31 cellular contexts compared by ENCODE assay signal in genomic region chr4:119029847-119030535, GRCh38.
DNase-seq lines count a peak whose midpoint lies in the region; FAIRE-seq and TF ChIP-seq lines count a peak whose summit lies in the region.
"Had no signal": no experiment of that assay in that cellular context is flagged by ENCODE, and none has a peak within 500 bp of the region (broad histone marks: within the 10 kb centered on the region; RNA-seq: fewer than 3 reads in every experiment).

No MANE protein-coding gene starts in this region.

- peaks cover 46% of the 10 kb centered on the region for H3K36me3 ChIP-seq in adipocyte (ENCODE audit: control insufficient read depth, insufficient read depth, low read length, severe bottlenecking)
- H3K36me3 ChIP-seq in esophagus muscularis mucosa: peaks cover 16 to 52% (median 36%) of the 10 kb centered on the region in 4 donors
- peaks cover 15% of the 10 kb centered on the region for H3K36me3 ChIP-seq in rectal smooth muscle tissue (ENCODE audit: control insufficient read depth, insufficient read depth, low read length)
- H3K36me3 ChIP-seq in urinary bladder (ENCODE audit: insufficient read depth): no peaks in the 10 kb centered on the region
- H3K36me3 ChIP-seq: BLaER1 treated with 17β-estradiol and CSF1 and Interleukin-3, amounts not matched to agents 10 nM and 100 nM; left lung had no signal

- H3K9ac ChIP-seq in adipocyte (ENCODE audit: low read length) (peak overlapping the region; percentile 92), rectal smooth muscle tissue (ENCODE audit: low read length) (no peak overlapping the region)
- H3K9ac ChIP-seq: BLaER1 treated with 17β-estradiol and CSF1 and Interleukin-3, amounts not matched to agents 10 nM and 100 nM had no signal

- WGBS in esophagus muscularis mucosa: 56% methylated on average over 18 of the region's 18 CpGs
- WGBS in urinary bladder: 64% methylated on average over 18 of the region's 18 CpGs

- no peak for TF ChIP-seq POLR2A in esophagus muscularis mucosa (IDR thresholded peaks at IDR 0.05; ENCODE audit: low read depth)

- H3K27me3 ChIP-seq in adipocyte (replicated peaks; ENCODE audit: control insufficient read depth, insufficient read depth, low read length): no peaks in the 10 kb centered on the region
- H3K27me3 ChIP-seq in esophagus muscularis mucosa: no peaks in the 10 kb centered on the region
- no peaks in the 10 kb centered on the region for H3K27me3 ChIP-seq in rectal smooth muscle tissue (ENCODE audit: control insufficient read depth, insufficient read depth, low read length)
- H3K27me3 ChIP-seq: BLaER1 treated with 17β-estradiol and CSF1 and Interleukin-3, amounts not matched to agents 10 nM and 100 nM; left lung had no signal

- TF ChIP-seq CTCF in esophagus muscularis mucosa (IDR thresholded peaks at IDR 0.05): no peak

- no peak for FAIRE-seq in GM19239 (lab: Jason Lieb, UNC)
- FAIRE-seq: bronchial epithelial cell had no signal

- intact Hi-C loops in esophagus muscularis mucosa (cut with DNase I): loop anchor here (5.0 kb wide), 1 partner anchor 38 kb away; no protein-coding TSS in a partner anchor

- H3K4me1 ChIP-seq in adipocyte (ENCODE audit: control insufficient read depth, insufficient read depth, low read length): peaks cover 34% of the 10 kb centered on the region
- H3K4me1 ChIP-seq in esophagus muscularis mucosa: peaks cover 18 to 33% (median 29%) of the 10 kb centered on the region in 4 donors
- H3K4me1 ChIP-seq in rectal smooth muscle tissue (ENCODE audit: control insufficient read depth, insufficient read depth, low read length): peaks cover 29% of the 10 kb centered on the region
- H3K4me1 ChIP-seq in urinary bladder (ENCODE audit: insufficient read depth): no peaks in the 10 kb centered on the region

- H3K9me3 ChIP-seq in adipocyte (ENCODE audit: control insufficient read depth, low read length) (no peaks in the 10 kb centered on the region), esophagus muscularis mucosa (no peaks in the 10 kb centered on the region)
- H3K9me3 ChIP-seq: left lung had no signal

- TF ChIP-seq EP300 in esophagus muscularis mucosa (IDR thresholded peaks at IDR 0.05): no peak

- H3K27ac ChIP-seq in esophagus muscularis mucosa (replicated peaks in 1 of 4): peak overlapping the region; percentile 91 to 98 (median 94)
- H3K27ac ChIP-seq in rectal smooth muscle tissue (ENCODE audit: low read depth, low read length): peak overlapping the region; percentile 84
- no peak overlapping the region for H3K27ac ChIP-seq in urinary bladder (ENCODE audit: low read depth)
- H3K27ac ChIP-seq: BLaER1 treated with 17β-estradiol and CSF1 and Interleukin-3, amounts not matched to agents 10 nM and 100 nM; left lung; VCaP had no signal

- DNase-seq in adipocyte (ENCODE audit: low read depth) (no peak), esophagus muscularis mucosa (ENCODE audit: extremely low spot score) (no peak), GM19239 (ENCODE audit: insufficient read length, low spot score) (no peak), NCI-H1694 treated with DMSO at 0.1 percent for 48 hours (lab: John Stamatoyannopoulos, UW) (no peak)
- no peak for DNase-seq in effector CD8-positive, alpha-beta T cell (lab: John Stamatoyannopoulos, UW)
- DNase-seq: activated CD4-positive, alpha-beta T cell treated with anti-CD3 and anti-CD28 coated beads, Interleukin-2, amount 10 ng/mL, durations not matched to agents 7 days and 5 days; activated CD8-positive, alpha-beta memory T cell treated with anti-CD3 and anti-CD28 coated beads, Interleukin-2, amount 10 ng/mL, durations not matched to agents 7 days and 5 days; activated naive CD4-positive, alpha-beta T cell treated with Interleukin-2 at 50 U/mL for 16 hours; activated T-cell treated with anti-CD3 and anti-CD28 coated beads, Interleukin-2, amount 50 U/mL, for 72 hours; amygdala; COR-L47; cortex of kidney; DMS79; GDM1; H9; left lung; naive thymus-derived CD8-positive, alpha-beta T cell; NCI-H1105; NCI-H1930; NCI-H526 treated with DMSO at 0.1 percent for 48 hours; occipital lobe; retina; SHP77; stimulated activated CD4-positive, alpha-beta T cell treated with anti-CD3 and anti-CD28 coated beads, Interleukin-12 subunit alpha, Interleukin-12 subunit beta, amount 100 ng/mL, for 4 hours; stimulated activated CD4-positive, alpha-beta T cell treated with anti-CD3 and anti-CD28 coated beads, Interleukin-4, amount 100 ng/mL, for 1 hour; T-helper 9 cell had no signal

- H3K4me3 ChIP-seq in adipocyte (ENCODE audit: low read length): peak overlapping the region; percentile 82
- peak overlapping the region; percentile 55 to 63 (median 62) for H3K4me3 ChIP-seq in esophagus muscularis mucosa
- peak overlapping the region; percentile 73 for H3K4me3 ChIP-seq in rectal smooth muscle tissue (ENCODE audit: low read length)
- peak overlapping the region; percentile 7 for H3K4me3 ChIP-seq in urinary bladder (ENCODE audit: low read depth, low read length)
- H3K4me3 ChIP-seq: BLaER1 treated with 17β-estradiol and CSF1 and Interleukin-3, amounts not matched to agents 10 nM and 100 nM; left lung had no signal

Comparison
In these comparisons a context has a peak if more than half of its experiments do, and no peak if none do; other contexts are left out.
1. H3K4me3 ChIP-seq: peak in every context shown above with its lines; median percentile 82 in adipocyte; 73 in rectal smooth muscle tissue; 62 in esophagus muscularis mucosa; 7 in urinary bladder.